In the genomic region with DNA sequence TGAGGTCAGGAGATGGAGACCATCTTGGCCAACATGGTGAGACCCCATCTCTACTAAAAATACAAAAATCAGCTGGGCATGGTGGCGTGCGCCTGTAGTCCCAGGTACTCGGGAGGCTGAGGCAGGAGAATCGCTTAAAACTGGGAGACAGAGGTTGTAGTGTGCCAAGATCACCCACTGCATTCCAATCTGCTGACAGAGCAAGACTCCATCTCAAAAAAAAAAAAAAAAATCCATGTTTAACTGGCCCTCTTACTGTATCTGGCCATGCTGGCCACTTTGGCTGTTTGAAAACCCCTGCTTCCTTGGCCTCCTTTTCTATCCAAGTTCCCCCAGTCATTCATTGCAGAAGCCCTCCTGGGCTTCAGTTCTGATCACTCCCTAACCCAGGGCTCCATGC, we compare ENCODE assay signal across 12 cellular contexts. TPM values are rescaled to one million over a fixed set of nuclear protein-coding genes. Genes with fewer than 3 reads are reported as not detected.
DNase-seq lines count a peak whose midpoint lies in the region; ATAC-seq, FAIRE-seq and TF ChIP-seq lines count a peak whose summit lies in the region.
"Not testable (repeated sequence)": the region's sequence is repeated elsewhere in the genome, so short reads cannot be mapped to it uniquely, and the experiment has no call there.
"Had no signal": no experiment of that assay in that cellular context is flagged by ENCODE, and none has a peak within 500 bp of the region (broad histone marks: within the 10 kb centered on the region; RNA-seq: fewer than 3 reads in every experiment).

No MANE protein-coding gene starts in this region.

- H3K27ac ChIP-seq in IMR-90 (ENCODE audit: insufficient read depth, low read length) (peak overlapping the region; percentile 82), Panc1 (ENCODE audit: low read length) (peak overlapping the region; percentile 67; the same call in 1 of the 2 replicates), astrocyte (ENCODE audit: low read depth, low read length) (peak overlapping the region; percentile 59)

- intact Hi-C loops in IMR-90 (cut with micrococcal nuclease); Panc1 (cut with micrococcal nuclease; ENCODE audit: unreplicated experiment): not testable (repeated sequence)

- H2AK5ac ChIP-seq in IMR-90 (ENCODE audit: low read depth, low read length), result peak overlapping the region; percentile 68

- peak overlapping the region; percentile 84; the same call in 1 of the 2 replicates for H4K91ac ChIP-seq in IMR-90 (ENCODE audit: insufficient read depth, low read depth, low read length)

- H3K27me3 ChIP-seq in IMR-90 (ENCODE audit: control insufficient read depth, insufficient read depth, low read length); Panc1 (ENCODE audit: control insufficient read depth, insufficient read depth, low read length); astrocyte (ENCODE audit: insufficient read depth, low read length): not testable (repeated sequence)

- not testable (repeated sequence) for TF ChIP-seq RAD21 in IMR-90 (IDR thresholded peaks at IDR 0.05; ENCODE audit: low read length)

- H3K27ac Mint-ChIP-seq in astrocyte (ENCODE audit: unreplicated experiment) (peak overlapping the region; percentile 63), chondrocyte (ENCODE audit: unreplicated experiment) (peak overlapping the region; percentile 79)
- H3K27ac Mint-ChIP-seq in osteocyte (ENCODE audit: unreplicated experiment), result not testable (repeated sequence)

- H3K18ac ChIP-seq in IMR-90 (ENCODE audit: low read depth, low read length), result peak overlapping the region; percentile 92

- H2BK5ac ChIP-seq in IMR-90 (ENCODE audit: low read depth, low read length, poor library complexity, severe bottlenecking), result peak overlapping the region; percentile 46

- no CpG with 5 or more reads among the region's 4 CpGs for WGBS in IMR-90 (ENCODE audit: extremely low coverage in 2 of 2, insufficient read length in 1 of 2), 2 experiments

- ATAC-seq in IMR-90 (ENCODE audit: low read depth); Panc1: not testable (repeated sequence)

- TF ChIP-seq CTCF in IMR-90 (conservative IDR thresholded peaks at IDR 0.05; ENCODE audit: low read depth, low read length); Panc1 (IDR thresholded peaks at IDR 0.05); astrocyte (IDR thresholded peaks at IDR 0.05; ENCODE audit: insufficient read depth, low read depth, low read length); chondrocyte (IDR thresholded peaks at IDR 0.05); fibroblast of pulmonary artery (IDR thresholded peaks at IDR 0.05; ENCODE audit: low read length, missing control alignments); osteocyte (IDR thresholded peaks at IDR 0.05): not testable (repeated sequence)

- H3K36me3 Mint-ChIP-seq in astrocyte (ENCODE audit: low read depth, unreplicated experiment) (peaks cover 15% of the 10 kb centered on the region), chondrocyte (ENCODE audit: low read depth) (peaks cover 11% of the 10 kb centered on the region), osteocyte (ENCODE audit: unreplicated experiment) (peaks cover 18% of the 10 kb centered on the region)

- H3K27me3 Mint-ChIP-seq in astrocyte (ENCODE audit: low read depth, unreplicated experiment); chondrocyte (ENCODE audit: low read depth); osteocyte (ENCODE audit: unreplicated experiment): not testable (repeated sequence)

- not testable (repeated sequence) for FAIRE-seq in astrocyte (lab: Jason Lieb, UNC)

- H2BK15ac ChIP-seq in IMR-90 (ENCODE audit: low read depth, low read length), result peak overlapping the region; percentile 47; the same call in 1 of the 3 replicates

- H3K79me2 ChIP-seq in astrocyte (ENCODE audit: insufficient read depth, low read length), result not testable (repeated sequence)

- H2AFZ ChIP-seq in IMR-90 (replicated peaks; ENCODE audit: low read length, poor library complexity); astrocyte (ENCODE audit: low read depth, low read length): not testable (repeated sequence)

- peaks cover 34% of the 10 kb centered on the region for H3K4me1 ChIP-seq in IMR-90 (ENCODE audit: control insufficient read depth, insufficient read depth, low read length)
- H3K4me1 ChIP-seq in Panc1 (ENCODE audit: control insufficient read depth, insufficient read depth, low read length), result peaks cover 68% of the 10 kb centered on the region
- H3K4me1 ChIP-seq in astrocyte (ENCODE audit: insufficient read depth, low read length), result peaks cover 50% of the 10 kb centered on the region

- H3K4me1 Mint-ChIP-seq in astrocyte (ENCODE audit: low read depth, unreplicated experiment) (peaks cover 37% of the 10 kb centered on the region), chondrocyte (ENCODE audit: low read depth) (peaks cover 61% of the 10 kb centered on the region), osteocyte (ENCODE audit: unreplicated experiment) (peaks cover 42% of the 10 kb centered on the region)

- H3K4me2 ChIP-seq in IMR-90 (ENCODE audit: low read depth, low read length) (0 out of 2 replicates have a peak overlapping the region, but pooled peaks have one; percentile 19), astrocyte (ENCODE audit: low read length) (peak overlapping the region; percentile 54)

- not testable (repeated sequence) for H3K9me3 Mint-ChIP-seq in astrocyte (ENCODE audit: unreplicated experiment); chondrocyte (ENCODE audit: low read depth); osteocyte (ENCODE audit: unreplicated experiment)

- not testable (repeated sequence) for BruUV-seq in IMR-90 (replicated peaks; lab: Mats Ljungman, UMichigan); Panc1 (replicated peaks; lab: Mats Ljungman, UMichigan)

- peak overlapping the region; percentile 91 for H2BK120ac ChIP-seq in IMR-90 (ENCODE audit: low read depth, low read length)

- peak; percentile 23 for DNase-seq in A172 (ENCODE audit: low spot score)
- peak; percentile 70 for DNase-seq in EL
- DNase-seq in IMR-90, result peak; percentile 72
- not testable (repeated sequence) for DNase-seq in Panc1 (ENCODE audit: low read depth, low spot score); chondrocyte (ENCODE audit: low spot score)
- peak; percentile 57 for DNase-seq in astrocyte (ENCODE audit: low read depth)
- peak; percentile 54 for DNase-seq in fibroblast of pulmonary artery (ENCODE audit: low read depth)
- peak; percentile 38 for DNase-seq in osteocyte (ENCODE audit: extremely low spot score, unreplicated experiment)

- H3K56ac ChIP-seq in IMR-90 (ENCODE audit: extremely low read depth, insufficient read depth, low read length), result 0 out of 2 replicates have a peak overlapping the region, but pooled peaks have one; percentile 33

- H3K9ac ChIP-seq in IMR-90 (ENCODE audit: low read depth, low read length), result peak overlapping the region; percentile 42; the same call in 1 of the 2 replicates
- not testable (repeated sequence) for H3K9ac ChIP-seq in astrocyte (ENCODE audit: low read length)

- in situ Hi-C loops in IMR-90 (cut with MboI; ENCODE audit: low sequenced_read_pairs), result loop anchor here (25.0 kb wide), 1 partner anchor 1218 kb away; no protein-coding TSS in a partner anchor
- in situ Hi-C loops in Panc1 (cut with HindIII; ENCODE audit: low pct_unique_long_range_greater_than_20kb, low sequenced_read_pairs), result not testable (repeated sequence)

- not testable (repeated sequence) for H3K9me3 ChIP-seq in IMR-90 (ENCODE audit: control insufficient read depth, insufficient read depth, low read length); Panc1 (ENCODE audit: control insufficient read depth, insufficient read depth, low read depth, low read length); astrocyte (ENCODE audit: insufficient read depth, low read depth, low read length)

- not testable (repeated sequence) for H3K4me3 ChIP-seq in IMR-90 (ENCODE audit: insufficient read depth, low read depth, low read length); Panc1 (ENCODE audit: low read depth in 2 of 2, low read length in 2 of 2); astrocyte (ENCODE audit: insufficient read depth, low read depth, low read length); fibroblast of pulmonary artery (replicated peaks; ENCODE audit: low read depth, low read length)

- not testable (repeated sequence) for TF ChIP-seq POLR2A in IMR-90 (IDR thresholded peaks at IDR 0.05; ENCODE audit: low read depth, low read length)

- not testable (repeated sequence) for H2AK9ac ChIP-seq in IMR-90 (replicated peaks; ENCODE audit: low read depth, low read length, poor library complexity)

- POLR2A ChIA-PET in IMR-90 (lab: Charles Lee; ENCODE audit: unreplicated experiment), result not testable (repeated sequence)
- POLR2A ChIA-PET in Panc1 (lab: Charles Lee), result interaction anchor here (0.6 kb wide), 1 partner anchor 12 kb away, joined by 7 read pairs; no protein-coding TSS in a partner anchor

- dilution Hi-C loops in IMR-90 (cut with HindIII; ENCODE audit: low sequenced_read_pairs, unreplicated experiment), result not testable (repeated sequence)

- CTCF ChIA-PET in IMR-90 (lab: Yijun Ruan, JAX), result interaction anchor here (0.6 kb wide), 1 partner anchor 18 kb away, joined by 3 read pairs; no protein-coding TSS in a partner anchor
- CTCF ChIA-PET in Panc1 (lab: Charles Lee), result interaction anchor here (0.5 to 1.0 kb wide), 2 partner anchors 61 to 74 kb away, joined by 3 to 5 read pairs; no protein-coding TSS in a partner anchor

- peak overlapping the region; percentile 93 for H3K4ac ChIP-seq in IMR-90 (ENCODE audit: low read depth, low read length)

- not testable (repeated sequence) for H3K23ac ChIP-seq in IMR-90 (ENCODE audit: low read depth, low read length)

- peaks cover 15% of the 10 kb centered on the region for H4K20me1 ChIP-seq in IMR-90 (ENCODE audit: insufficient read depth, low read length)
- not testable (repeated sequence) for H4K20me1 ChIP-seq in astrocyte (ENCODE audit: insufficient read depth, low read length)

- H3K36me3 ChIP-seq in IMR-90 (ENCODE audit: control insufficient read depth, insufficient read depth, low read length); Panc1 (ENCODE audit: control insufficient read depth, insufficient read depth, low read length); astrocyte (ENCODE audit: insufficient read depth, low read length): not testable (repeated sequence)

- not testable (repeated sequence) for H3K4me3 Mint-ChIP-seq in astrocyte (ENCODE audit: unreplicated experiment); chondrocyte (ENCODE audit: unreplicated experiment); osteocyte (ENCODE audit: unreplicated experiment)

- peak overlapping the region; percentile 23; the same call in 1 of the 2 replicates for H2BK20ac ChIP-seq in IMR-90 (ENCODE audit: low read depth, low read length)

- H4K8ac ChIP-seq in IMR-90 (ENCODE audit: low read depth in 2 of 2, low read length in 2 of 2), result peak overlapping the region in 1 of 2 experiments; percentile 64; a peak in 3 of 4 replicates

- peaks cover 31% of the 10 kb centered on the region for H3K9me1 ChIP-seq in IMR-90 (ENCODE audit: insufficient read depth, low read length)

- H3K79me1 ChIP-seq in IMR-90 (ENCODE audit: low read depth in 1 of 2, low read length in 2 of 2), result peaks cover 23 to 63% of the 10 kb centered on the region in 2 experiments

- H4K5ac ChIP-seq in IMR-90 (ENCODE audit: low read depth, low read length), result peak overlapping the region; percentile 86

- peak overlapping the region; percentile 58 for H3K14ac ChIP-seq in IMR-90 (replicated peaks; ENCODE audit: low read depth, low read length)

RNA-seq across cellular contexts. Expression of a gene that starts 20.1 kb away (rescaled TPM):
- total RNA-seq in A172 (2014; rRNA removed; shearing (Covaris generic)), result 43.4 and 43.9 TPM in 2 replicates
- 63.8 and 74.7 TPM in 2 replicates for total RNA-seq in IMR-90 (2012; rRNA removed)
- 46.5 and 48.8 TPM in 2 replicates for polyA plus RNA-seq in IMR-90 (2012; rRNA removed)
- polyA plus RNA-seq in IMR-90 (2012; cell fraction: cytosol; rRNA removed), result 17.7 and 33.4 TPM in 2 replicates
- 21.3 and 25.1 TPM in 2 replicates for polyA plus RNA-seq in IMR-90 (2012; cell fraction: nucleus; rRNA removed; ENCODE audit: low replicate concordance)
- total RNA-seq in Panc1 (2021; ENCODE audit: unreplicated experiment), result 151 TPM
- polyA plus RNA-seq in Panc1 (2012; ENCODE audit: insufficient read length), result 102 TPM
- 24.2 and 26.2 TPM in 2 replicates for total RNA-seq in astrocyte
- total RNA-seq in chondrocyte, result 61.4 to 81.7 TPM (median 61.9 TPM) in 3 replicates
- 59.6 and 75.2 TPM in 2 replicates for total RNA-seq in osteocyte

RNA-seq across cellular contexts. Expression of a gene that starts 53.9 kb away (rescaled TPM):
- total RNA-seq in A172 (2014; rRNA removed; shearing (Covaris generic)), result 0.22 and 1.0 TPM in 2 replicates
- total RNA-seq in IMR-90 (2012; rRNA removed) (not detected in 2 replicates), Panc1 (2021; ENCODE audit: unreplicated experiment) (1.8 TPM), astrocyte (not detected in 2 replicates), chondrocyte (not detected in 3 replicates), osteocyte (not detected in 2 replicates)
- not detected in 2 replicates for polyA plus RNA-seq in IMR-90 (2012; rRNA removed)
- polyA plus RNA-seq in IMR-90 (2012; cell fraction: cytosol; rRNA removed), result 0.02 TPM in 1 of 2 replicates, not detected in the other
- polyA plus RNA-seq in IMR-90 (2012; cell fraction: nucleus; rRNA removed; ENCODE audit: low replicate concordance), result 0.16 TPM in 1 of 2 replicates, not detected in the other
- 0.33 TPM for polyA plus RNA-seq in Panc1 (2012; ENCODE audit: insufficient read length)
- total RNA-seq: Calu3; CD8-positive, alpha-beta T cell; HepG2; Peyer's patch had no signal
- polyA plus RNA-seq: HepG2 had no signal
